In genomic region chr20:2349801-2350200, GRCh38 we compare ENCODE assay signal across 34 cellular contexts. TPM values are rescaled to one million over a fixed set of nuclear protein-coding genes. Genes with fewer than 3 reads are reported as not detected.
DNase-seq lines count a peak whose midpoint lies in the region; ATAC-seq, FAIRE-seq and TF ChIP-seq lines count a peak whose summit lies in the region.
"Had no signal": no experiment of that assay in that cellular context is flagged by ENCODE, and none has a peak within 500 bp of the region (broad histone marks: within the 10 kb centered on the region; RNA-seq: fewer than 3 reads in every experiment).

No MANE protein-coding gene starts in this region.

- TF ChIP-seq CTCF in esophagus muscularis mucosa (IDR thresholded peaks at IDR 0.05) (no peak), adrenal gland (IDR thresholded peaks at IDR 0.05) (no peak)

- 55% methylated on average over 4 of the region's 4 CpGs for WGBS in esophagus muscularis mucosa
- 65 to 78% (median 70%) methylated on average over 4 of the region's 4 CpGs for WGBS in adrenal gland, 4 donors

- no peak for ATAC-seq in GM18870 (IDR thresholded peaks at IDR 0.05; ENCODE audit: unreplicated experiment)
- ATAC-seq: activated CD8-positive, alpha-beta memory T cell treated with anti-CD3 and anti-CD28 coated beads, Interleukin-2, amount 10 ng/mL, durations not matched to agents 7 days and 5 days; activated T-cell treated with anti-CD3 and anti-CD28 coated beads, Interleukin-2, amount 50 U/mL, for 4 hours; effector memory CD8-positive, alpha-beta T cell; foreskin keratinocyte; heart left ventricle; naive thymus-derived CD8-positive, alpha-beta T cell; psoas muscle; stimulated activated effector memory CD8-positive, alpha-beta T cell treated with anti-CD3 and anti-CD28 coated beads, Interleukin-12 subunit alpha, Interleukin-12 subunit beta, amount 100 ng/mL, for 72 hours; T-helper 17 cell had no signal

- no peaks in the 10 kb centered on the region for H3K36me3 ChIP-seq in esophagus muscularis mucosa
- no peaks in the 10 kb centered on the region for H3K36me3 ChIP-seq in adrenal gland (replicated peaks in 1 of 2)
- H3K36me3 ChIP-seq: ascending aorta, BLaER1, heart left ventricle, Peyer's patch had no signal

- DNase-seq in COLO829 (ENCODE audit: low spot score) (peak; percentile 44), ELR (ENCODE audit: low read depth) (peak; percentile 63), RCC 7860 (ENCODE audit: low spot score) (peak; percentile 7), esophagus muscularis mucosa (ENCODE audit: extremely low spot score) (peak; percentile 29), adrenal gland (no peak), NCI-H748 (lab: John Stamatoyannopoulos, UW; ENCODE audit: unreplicated experiment) (no peak)
- DNase-seq in stimulated activated naive CD4-positive, alpha-beta T cell (lab: John Stamatoyannopoulos, UW) = no peak
- DNase-seq: activated CD8-positive, alpha-beta memory T cell treated with anti-CD3 and anti-CD28 coated beads, Interleukin-2, amount 10 ng/mL, durations not matched to agents 7 days and 5 days; activated gamma-delta T cell; activated naive CD8-positive, alpha-beta T cell treated with anti-CD3 and anti-CD28 coated beads for 36 hours; activated T-cell treated with anti-CD3 and anti-CD28 coated beads, Interleukin-2, amount 50 U/mL, for 4 hours; central memory CD4-positive, alpha-beta T cell; cortex of kidney; effector memory CD8-positive, alpha-beta T cell; GF-D8; heart left ventricle; naive thymus-derived CD8-positive, alpha-beta T cell; NCI-H1930; NCI-H526; nucleus accumbens; Peyer's patch; psoas muscle; stimulated activated CD4-positive, alpha-beta T cell treated with anti-CD3 and anti-CD28 coated beads, Interleukin-15, amount 100 ng/mL, for 24 hours; substantia nigra; T-helper 17 cell had no signal

- no peak for TF ChIP-seq EP300 in esophagus muscularis mucosa (IDR thresholded peaks at IDR 0.05)

- H3K27ac ChIP-seq in esophagus muscularis mucosa (replicated peaks in 1 of 4) (no peak overlapping the region), adrenal gland (no peak overlapping the region)
- H3K27ac ChIP-seq: ascending aorta, BLaER1, foreskin keratinocyte, heart left ventricle, Peyer's patch, psoas muscle had no signal

- H3K4me3 ChIP-seq in esophagus muscularis mucosa (no peak overlapping the region), adrenal gland (no peak overlapping the region)
- H3K4me3 ChIP-seq: ascending aorta, BLaER1, heart left ventricle, Peyer's patch, psoas muscle had no signal

- intact Hi-C loops in esophagus muscularis mucosa (cut with DNase I) (no loop called here), adrenal gland (cut with DNase I) (no loop called here)

- H3K4me1 ChIP-seq in esophagus muscularis mucosa = no peaks in the 10 kb centered on the region
- no peaks in the 10 kb centered on the region for H3K4me1 ChIP-seq in adrenal gland (replicated peaks in 1 of 2)
- H3K4me1 ChIP-seq: ascending aorta, foreskin keratinocyte, heart left ventricle, Peyer's patch, psoas muscle had no signal

- H3K27me3 ChIP-seq in esophagus muscularis mucosa = peaks cover 0 to 42% (median 0%) of the 10 kb centered on the region in 4 donors
- no peaks in the 10 kb centered on the region for H3K27me3 ChIP-seq in adrenal gland
- H3K27me3 ChIP-seq: ascending aorta, BLaER1, foreskin keratinocyte, Peyer's patch had no signal

- no peak for TF ChIP-seq POLR2A in esophagus muscularis mucosa (IDR thresholded peaks at IDR 0.05; ENCODE audit: low read depth)
- TF ChIP-seq POLR2A in adrenal gland (IDR thresholded peaks at IDR 0.05) = no peak

- peaks cover 0 to 5% (median 0%) of the 10 kb centered on the region in 4 donors for H3K9me3 ChIP-seq in esophagus muscularis mucosa
- no peaks in the 10 kb centered on the region for H3K9me3 ChIP-seq in adrenal gland (replicated peaks in 1 of 3)
- H3K9me3 ChIP-seq: ascending aorta, BLaER1, Peyer's patch, psoas muscle had no signal

- no peak for FAIRE-seq in RCC 7860 (lab: Jason Lieb, UNC)
- FAIRE-seq: TTC549 had no signal

RNA-seq across cellular contexts. Expression of gene TGM6, which starts 30.9 kb away (rescaled TPM):
- total RNA-seq in esophagus muscularis mucosa (not detected), adrenal gland (not detected)
- not detected for polyA plus RNA-seq in adrenal gland
- total RNA-seq: activated CD8-positive, alpha-beta memory T cell treated with anti-CD3 and anti-CD28 coated beads, Interleukin-2, amount 10 ng/mL, durations not matched to agents 7 days and 5 days; activated naive CD8-positive, alpha-beta T cell treated with anti-CD3 and anti-CD28 coated beads for 36 hours; activated T-cell treated with anti-CD3 and anti-CD28 coated beads, Interleukin-2, amount 50 U/mL, for 4 hours; ascending aorta; foreskin keratinocyte; heart left ventricle; kidney epithelial cell; naive thymus-derived CD8-positive, alpha-beta T cell; Peyer's patch; psoas muscle; T-helper 17 cell had no signal
- polyA plus RNA-seq: AG04450; foreskin keratinocyte; heart left ventricle; IgD-negative memory B cell; naive thymus-derived CD8-positive, alpha-beta T cell; psoas muscle had no signal

RNA-seq across cellular contexts. Expression of gene TGM3, which starts 54.0 kb away (rescaled TPM):
- under 1 TPM in 1 of 4 donors, not detected in 3; 0.83 TPM for total RNA-seq in esophagus muscularis mucosa
- under 1 TPM in 2 of 8 donors, not detected in 6; 0.14 to 0.17 TPM for total RNA-seq in adrenal gland
- polyA plus RNA-seq in adrenal gland = under 1 TPM; 0.13 to 0.84 (median 0.56) TPM
- total RNA-seq: activated CD8-positive, alpha-beta memory T cell treated with anti-CD3 and anti-CD28 coated beads, Interleukin-2, amount 10 ng/mL, durations not matched to agents 7 days and 5 days; activated naive CD8-positive, alpha-beta T cell treated with anti-CD3 and anti-CD28 coated beads for 36 hours; ascending aorta; foreskin keratinocyte; heart left ventricle; kidney epithelial cell; naive thymus-derived CD8-positive, alpha-beta T cell; T-helper 17 cell had no signal
- polyA plus RNA-seq: AG04450; foreskin keratinocyte; IgD-negative memory B cell; naive thymus-derived CD8-positive, alpha-beta T cell had no signal

Comparison
In these comparisons a context has a peak if more than half of its experiments do, and no peak if none do; other contexts are left out.
1. DNase-seq: peak in COLO829 (single experiment), ELR (single experiment), RCC 7860 (single experiment) and esophagus muscularis mucosa (single experiment); none in adrenal gland (0 of 7), NCI-H748 (single experiment) and stimulated activated naive CD4-positive, alpha-beta T cell (0 of 6).